11 cellular contexts compared by ENCODE assay signal in the genomic region with DNA sequence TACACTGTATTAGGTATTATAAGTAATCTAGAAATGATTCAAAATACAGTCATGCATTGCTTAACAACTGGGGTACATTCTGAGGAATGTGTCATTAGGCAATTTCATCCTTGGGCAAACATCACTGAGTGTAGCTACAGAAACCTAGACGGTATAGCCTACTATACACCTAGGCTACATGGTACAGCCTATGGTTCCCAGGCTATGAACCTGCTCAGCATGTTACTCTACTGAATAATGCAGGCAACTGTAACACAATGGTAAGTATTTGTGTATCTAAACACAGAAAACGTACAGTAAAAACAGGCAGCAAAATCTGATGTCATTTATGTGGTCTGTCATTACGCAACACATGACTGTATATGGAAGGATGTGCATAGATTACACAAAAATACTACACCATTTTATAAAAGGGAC.
DNase-seq lines count a peak whose midpoint lies in the region; ATAC-seq, FAIRE-seq and TF ChIP-seq lines count a peak whose summit lies in the region.
"Had no signal": no experiment of that assay in that cellular context is flagged by ENCODE, and none has a peak within 500 bp of the region (broad histone marks: within the 10 kb centered on the region; RNA-seq: fewer than 3 reads in every experiment).

No MANE protein-coding gene starts in this region.

- H3K4me1 ChIP-seq in CD4-positive, CD25-positive, alpha-beta regulatory T cell (ENCODE audit: control insufficient read depth, insufficient read depth, low read length, poor library complexity, severe bottlenecking): peaks cover 57% of the 10 kb centered on the region
- H3K4me1 ChIP-seq in HepG2 (ENCODE audit: insufficient read depth, low read length): peaks cover 43% of the 10 kb centered on the region

- H4K20me1 ChIP-seq in HepG2 (ENCODE audit: insufficient read depth, low read length): no peaks in the 10 kb centered on the region; the same call in 1 of the 2 replicates

- H3K9me3 ChIP-seq in CD4-positive, CD25-positive, alpha-beta regulatory T cell (ENCODE audit: control insufficient read depth in 2 of 2, low read length in 2 of 2): no peaks in the 10 kb centered on the region
- H3K9me3 ChIP-seq in HepG2 (ENCODE audit: low read length): no peaks in the 10 kb centered on the region
- H3K9me3 ChIP-seq: left ventricle myocardium inferior had no signal

- H3K4me2 ChIP-seq in HepG2 (ENCODE audit: low read depth, low read length): no peak overlapping the region

- H3K27me3 Mint-ChIP-seq in CD4-positive, CD25-positive, alpha-beta regulatory T cell: no peaks in the 10 kb centered on the region
- H3K27me3 Mint-ChIP-seq in activated naive CD8-positive, alpha-beta T cell: no peaks in the 10 kb centered on the region

- no peak overlapping the region for H3K27ac ChIP-seq in CD4-positive, CD25-positive, alpha-beta regulatory T cell (ENCODE audit: insufficient read depth, low read length, poor library complexity, severe bottlenecking)
- no peak overlapping the region for H3K27ac ChIP-seq in HepG2 (ENCODE audit: extremely low read length, insufficient read depth, low read length)
- H3K27ac ChIP-seq: left ventricle myocardium inferior had no signal

- H3K27me3 ChIP-seq in CD4-positive, CD25-positive, alpha-beta regulatory T cell (ENCODE audit: control insufficient read depth, insufficient read depth, low read length): no peaks in the 10 kb centered on the region
- no peaks in the 10 kb centered on the region for H3K27me3 ChIP-seq in HepG2 (ENCODE audit: control insufficient read depth in 1 of 2, insufficient read depth in 2 of 2, low read length in 2 of 2)

- peak overlapping the region in 2 of 4 donors; percentile 15 to 66 for H3K4me3 Mint-ChIP-seq in CD4-positive, CD25-positive, alpha-beta regulatory T cell
- peak overlapping the region; percentile 55 for H3K4me3 Mint-ChIP-seq in activated naive CD8-positive, alpha-beta T cell

- peak overlapping the region; percentile 5 to 67 (median 41) for H3K27ac Mint-ChIP-seq in CD4-positive, CD25-positive, alpha-beta regulatory T cell
- peak overlapping the region; percentile 88 for H3K27ac Mint-ChIP-seq in activated naive CD8-positive, alpha-beta T cell

- CTCF ChIA-PET in HepG2 (lab: Yijun Ruan, JAX; ENCODE audit: low intra/inter-chr PET ratio, low total read pairs): no interaction called here

- TF ChIP-seq EP300 in HepG2 (IDR thresholded peaks at IDR 0.05; ENCODE audit: low read depth in 2 of 2, low read length in 2 of 2) (peak in 1 of 2 experiments; percentile 16; a peak in 1 of 4 replicates), HepG2 (CRISPR knock-in tag; IDR thresholded peaks at IDR 0.05; ENCODE audit: borderline replicate concordance) (no peak)

- TF ChIP-seq POLR2A in HepG2 (IDR thresholded peaks at IDR 0.05; ENCODE audit: insufficient read depth in 1 of 2, low read depth in 2 of 2, low read length in 2 of 2): no peak

- peaks cover 14% of the 10 kb centered on the region for H3K36me3 ChIP-seq in CD4-positive, CD25-positive, alpha-beta regulatory T cell (ENCODE audit: control insufficient read depth, insufficient read depth, low read length)
- H3K36me3 ChIP-seq in HepG2 (replicated peaks in 1 of 2; ENCODE audit: control insufficient read depth in 1 of 2, insufficient read depth in 2 of 2, low read length in 2 of 2): peaks cover 5% of the 10 kb centered on the region in 2 experiments; a peak in 1 of 5 replicates
- H3K36me3 ChIP-seq: left ventricle myocardium inferior had no signal

- peak; percentile 30 to 38 for ATAC-seq in CD4-positive, CD25-positive, alpha-beta regulatory T cell (ENCODE audit: low read depth in 2 of 2)
- ATAC-seq in HepG2 (peak; percentile 71), GM21717 (IDR thresholded peaks at IDR 0.05; ENCODE audit: unreplicated experiment) (no peak)

- DNase-seq in CD4-positive, CD25-positive, alpha-beta regulatory T cell: no peak
- peak; percentile 75 for DNase-seq in LHCN-M2 (ENCODE audit: low read depth)
- DNase-seq in HepG2 (ENCODE audit: low spot score): peak; percentile 25
- no peak for DNase-seq in NCI-H2196 (lab: John Stamatoyannopoulos, UW; ENCODE audit: unreplicated experiment)
- DNase-seq in NCI-H1694 treated with DMSO at 0.1 percent for 48 hours (lab: John Stamatoyannopoulos, UW): no peak
- no peak for DNase-seq in stimulated activated CD4-positive, alpha-beta T cell treated with anti-CD3 and anti-CD28 coated beads, Interleukin-12 subunit alpha, Interleukin-12 subunit beta, amount 100 ng/mL, for 4 hours
- DNase-seq: activated gamma-delta T cell, left ventricle myocardium inferior, NCI-H524 treated with DMSO at 0.1 percent for 48 hours had no signal

- no peak for TF ChIP-seq RAD21 in HepG2 (CRISPR knock-in tag; IDR thresholded peaks at IDR 0.05)

- no TSS peak for BruUV-seq in HepG2 (replicated peaks; lab: Mats Ljungman, UMichigan)

- H3K79me2 ChIP-seq in HepG2 (ENCODE audit: insufficient read depth, low read length): peaks cover 2% of the 10 kb centered on the region

- H3K4me1 Mint-ChIP-seq in CD4-positive, CD25-positive, alpha-beta regulatory T cell: peaks cover 55 to 93% (median 77%) of the 10 kb centered on the region in 4 donors
- H3K4me1 Mint-ChIP-seq in activated naive CD8-positive, alpha-beta T cell (ENCODE audit: low read depth): peaks cover 88% of the 10 kb centered on the region

- FAIRE-seq in HepG2 (lab: Jason Lieb, UNC): peak; percentile 53

- 58% methylated on average over 3 of the region's 3 CpGs for WGBS in HepG2 (ENCODE audit: low lambda C conversion rate)

- in situ Hi-C loops in HepG2 (cut with HindIII; ENCODE audit: extremely low pct_ligation_motif_present, low pct_unique_long_range_greater_than_20kb): no loop called here

- no peak overlapping the region for H2AFZ ChIP-seq in HepG2 (ENCODE audit: low read length)

- POLR2A ChIA-PET in HepG2 (lab: Yijun Ruan, JAX): no interaction called here

- H3K4me3 ChIP-seq in CD4-positive, CD25-positive, alpha-beta regulatory T cell (ENCODE audit: low read depth, low read length): peak overlapping the region; percentile 43
- no peak overlapping the region for H3K4me3 ChIP-seq in HepG2 (replicated peaks in 1 of 3; ENCODE audit: insufficient read depth in 1 of 3, low read depth in 2 of 3, low read length in 3 of 3)
- H3K4me3 ChIP-seq: left ventricle myocardium inferior had no signal

- intact Hi-C loops in HepG2 (cut with micrococcal nuclease; ENCODE audit: unreplicated experiment): no loop called here

- no peak overlapping the region for H3K9ac ChIP-seq in HepG2 (ENCODE audit: insufficient read depth, low read depth, low read length)

- peaks cover 0 to 2% (median 0%) of the 10 kb centered on the region in 7 donors for H3K9me3 Mint-ChIP-seq in CD4-positive, CD25-positive, alpha-beta regulatory T cell
- H3K9me3 Mint-ChIP-seq in activated naive CD8-positive, alpha-beta T cell (ENCODE audit: low read depth): no peaks in the 10 kb centered on the region

- TF ChIP-seq CTCF in HepG2 (CRISPR knock-in tag; IDR thresholded peaks at IDR 0.05): no peak

- peaks cover 31% of the 10 kb centered on the region for H3K36me3 Mint-ChIP-seq in CD4-positive, CD25-positive, alpha-beta regulatory T cell
- peaks cover 18% of the 10 kb centered on the region for H3K36me3 Mint-ChIP-seq in activated naive CD8-positive, alpha-beta T cell

TF ChIP-seq in HepG2, 621 proteins besides CTCF, POLR2A, EP300 and RAD21 (continues in another document):
- TF ChIP-seq AKAP8 (CRISPR knock-in tag; IDR thresholded peaks at IDR 0.05): no peak
- no peak for TF ChIP-seq KAT2B (IDR thresholded peaks at IDR 0.05; ENCODE audit: borderline replicate concordance, low read depth, low read length)
- TF ChIP-seq ZNF160 (CRISPR knock-in tag; IDR thresholded peaks at IDR 0.05): no peak
- TF ChIP-seq, protein P1, sequence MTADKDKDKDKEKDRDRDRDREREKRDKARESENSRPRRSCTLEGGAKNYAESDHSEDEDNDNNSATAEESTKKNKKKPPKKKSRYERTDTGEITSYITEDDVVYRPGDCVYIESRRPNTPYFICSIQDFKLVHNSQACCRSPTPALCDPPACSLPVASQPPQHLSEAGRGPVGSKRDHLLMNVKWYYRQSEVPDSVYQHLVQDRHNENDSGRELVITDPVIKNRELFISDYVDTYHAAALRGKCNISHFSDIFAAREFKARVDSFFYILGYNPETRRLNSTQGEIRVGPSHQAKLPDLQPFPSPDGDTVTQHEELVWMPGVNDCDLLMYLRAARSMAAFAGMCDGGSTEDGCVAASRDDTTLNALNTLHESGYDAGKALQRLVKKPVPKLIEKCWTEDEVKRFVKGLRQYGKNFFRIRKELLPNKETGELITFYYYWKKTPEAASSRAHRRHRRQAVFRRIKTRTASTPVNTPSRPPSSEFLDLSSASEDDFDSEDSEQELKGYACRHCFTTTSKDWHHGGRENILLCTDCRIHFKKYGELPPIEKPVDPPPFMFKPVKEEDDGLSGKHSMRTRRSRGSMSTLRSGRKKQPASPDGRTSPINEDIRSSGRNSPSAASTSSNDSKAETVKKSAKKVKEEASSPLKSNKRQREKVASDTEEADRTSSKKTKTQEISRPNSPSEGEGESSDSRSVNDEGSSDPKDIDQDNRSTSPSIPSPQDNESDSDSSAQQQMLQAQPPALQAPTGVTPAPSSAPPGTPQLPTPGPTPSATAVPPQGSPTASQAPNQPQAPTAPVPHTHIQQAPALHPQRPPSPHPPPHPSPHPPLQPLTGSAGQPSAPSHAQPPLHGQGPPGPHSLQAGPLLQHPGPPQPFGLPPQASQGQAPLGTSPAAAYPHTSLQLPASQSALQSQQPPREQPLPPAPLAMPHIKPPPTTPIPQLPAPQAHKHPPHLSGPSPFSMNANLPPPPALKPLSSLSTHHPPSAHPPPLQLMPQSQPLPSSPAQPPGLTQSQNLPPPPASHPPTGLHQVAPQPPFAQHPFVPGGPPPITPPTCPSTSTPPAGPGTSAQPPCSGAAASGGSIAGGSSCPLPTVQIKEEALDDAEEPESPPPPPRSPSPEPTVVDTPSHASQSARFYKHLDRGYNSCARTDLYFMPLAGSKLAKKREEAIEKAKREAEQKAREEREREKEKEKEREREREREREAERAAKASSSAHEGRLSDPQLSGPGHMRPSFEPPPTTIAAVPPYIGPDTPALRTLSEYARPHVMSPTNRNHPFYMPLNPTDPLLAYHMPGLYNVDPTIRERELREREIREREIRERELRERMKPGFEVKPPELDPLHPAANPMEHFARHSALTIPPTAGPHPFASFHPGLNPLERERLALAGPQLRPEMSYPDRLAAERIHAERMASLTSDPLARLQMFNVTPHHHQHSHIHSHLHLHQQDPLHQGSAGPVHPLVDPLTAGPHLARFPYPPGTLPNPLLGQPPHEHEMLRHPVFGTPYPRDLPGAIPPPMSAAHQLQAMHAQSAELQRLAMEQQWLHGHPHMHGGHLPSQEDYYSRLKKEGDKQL (CRISPR knock-in tag; IDR thresholded peaks at IDR 0.05; ENCODE audit: low read depth): no peak
- TF ChIP-seq SRSF4 (IDR thresholded peaks at IDR 0.05; ENCODE audit: low read depth, low read length, poor library complexity, severe bottlenecking): no peak
- TF ChIP-seq MED13 (CRISPR knock-in tag; IDR thresholded peaks at IDR 0.05): no peak

Comparison
In these comparisons a context has a peak if more than half of its experiments do, and no peak if none do; other contexts are left out.
1. DNase-seq: peak in LHCN-M2 (single experiment) and HepG2 (single experiment); none in CD4-positive, CD25-positive, alpha-beta regulatory T cell (0 of 3), NCI-H2196 (single experiment), NCI-H1694 treated with DMSO at 0.1 percent for 48 hours (single experiment) and stimulated activated CD4-positive, alpha-beta T cell treated with anti-CD3 and anti-CD28 coated beads, Interleukin-12 subunit alpha, Interleukin-12 subunit beta, amount 100 ng/mL, for 4 hours (single experiment).